33 cellular contexts compared by ENCODE assay signal in genomic region chr16:48132696-48133095, GRCh38. TPM values are rescaled to one million over a fixed set of nuclear protein-coding genes. Genes with fewer than 3 reads are reported as not detected.
"Had no signal": no experiment of that assay in that cellular context is flagged by ENCODE, and none has a peak within 500 bp of the region (broad histone marks: within the 10 kb centered on the region; RNA-seq: fewer than 3 reads in every experiment).

No MANE protein-coding gene starts in this region.

- H3K36me3 Mint-ChIP-seq: mesothelial cell of epicardium had no signal

- H3K9me3 Mint-ChIP-seq: dendritic cell treated with granulocyte-macrophage colony-stimulating factor and Interleukin-4, amounts not matched to agents 40 ng/mL and 50 ng/mL, for 4 days; effector memory CD8-positive, alpha-beta T cell; endodermal cell; mesothelial cell of epicardium had no signal

- H3K4me3 ChIP-seq: colonic mucosa, esophagus squamous epithelium, gastrocnemius medialis, heart right ventricle, left lung, lower lobe of right lung, mucosa of descending colon had no signal

- FAIRE-seq: endometrium, islet of Langerhans, keratinocyte had no signal

- ATAC-seq: effector memory CD8-positive, alpha-beta T cell; esophagus mucosa; gastrocnemius medialis; heart right ventricle; left cardiac atrium; left ventricle myocardium superior; mucosa of descending colon had no signal

- H3K36me3 ChIP-seq: colonic mucosa, esophagus squamous epithelium, gastrocnemius medialis, heart right ventricle, left lung, lower lobe of right lung had no signal

- H3K4me3 Mint-ChIP-seq: dendritic cell treated with granulocyte-macrophage colony-stimulating factor and Interleukin-4, amounts not matched to agents 40 ng/mL and 50 ng/mL, for 4 days; effector memory CD8-positive, alpha-beta T cell; endodermal cell; mesothelial cell of epicardium had no signal

- DNase-seq: colonic mucosa; cortex of kidney; effector CD8-positive, alpha-beta T cell; effector memory CD8-positive, alpha-beta T cell; endodermal cell; erythroblast; esophagus squamous epithelium; foreskin fibroblast; foreskin melanocyte; gastrocnemius medialis; glutamatergic neuron; head of caudate nucleus; heart right ventricle; hippocampal formation; left cardiac atrium; left lung; left ventricle myocardium superior; lower lobe of right lung; mesenchymal stem cell; mucosa of descending colon had no signal

- H3K9me3 ChIP-seq: colonic mucosa, esophagus squamous epithelium, gastrocnemius medialis, heart right ventricle, left lung, lower lobe of right lung, mucosa of descending colon had no signal

- H3K4me1 ChIP-seq: colonic mucosa, esophagus squamous epithelium, left lung had no signal

- H3K27ac ChIP-seq: colonic mucosa, epithelial cell of prostate, esophagus squamous epithelium, gastrocnemius medialis, heart right ventricle, left lung, lower lobe of right lung had no signal

- H3K27ac Mint-ChIP-seq: dendritic cell treated with granulocyte-macrophage colony-stimulating factor and Interleukin-4, amounts not matched to agents 40 ng/mL and 50 ng/mL, for 4 days; effector memory CD8-positive, alpha-beta T cell; mesothelial cell of epicardium had no signal

- H3K27me3 ChIP-seq: colonic mucosa, gastrocnemius medialis, heart right ventricle, left lung had no signal

RNA-seq across cellular contexts. Expression of gene ABCC12, which starts 23.1 kb away (rescaled TPM):
- total RNA-seq: colonic mucosa, dermis microvascular lymphatic vessel endothelial cell, esophagus mucosa, esophagus squamous epithelium, glomerular endothelial cell, kidney epithelial cell, left cardiac atrium, left lung, left ventricle myocardium superior, lower lobe of right lung, lung microvascular endothelial cell, mesenteric fat pad, mesothelial cell of epicardium, mucosa of descending colon, myocyte had no signal
- polyA plus RNA-seq: keratinocyte had no signal
